1 cellular context compared by ENCODE assay signal in the genomic region with DNA sequence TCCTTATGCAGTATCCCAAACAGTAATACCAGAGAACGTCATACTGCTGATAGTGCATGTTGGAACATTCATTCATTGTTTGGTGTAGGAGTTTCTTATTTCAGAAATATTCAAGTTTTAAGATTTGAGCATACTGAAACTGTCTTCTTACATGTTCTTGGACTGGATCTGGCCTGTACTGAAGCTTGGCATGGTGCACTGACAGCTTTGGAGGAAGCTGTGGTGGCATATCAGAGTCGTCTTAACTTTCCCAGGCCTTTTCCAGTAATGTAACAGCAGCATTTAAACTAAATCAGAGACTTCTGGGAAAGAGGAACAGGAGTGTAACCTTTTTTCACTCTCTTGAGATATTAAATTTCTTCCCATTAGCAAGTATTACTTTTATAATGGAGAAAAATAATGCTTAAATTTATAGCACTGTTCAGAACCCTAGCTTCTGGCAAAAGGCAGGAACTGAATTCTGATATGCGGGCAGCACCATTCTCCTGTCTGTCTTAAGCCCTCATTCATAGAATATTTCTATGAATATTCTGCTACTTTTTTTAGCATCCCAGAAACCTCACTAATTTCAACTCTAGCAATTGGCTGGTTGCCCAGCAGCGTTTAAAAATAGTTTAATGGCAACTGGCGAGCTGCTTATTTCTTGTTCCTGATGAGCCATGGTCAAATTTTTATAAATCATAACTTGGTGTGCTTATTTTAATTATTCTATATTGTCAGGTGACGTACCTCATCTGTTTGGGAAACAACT.
TF ChIP-seq lines count a peak whose summit lies in the region.

No MANE protein-coding gene starts in this region.

TF ChIP-seq in GM12878, 131 proteins besides CTCF, POLR2A, EP300 and RAD21:
- TF ChIP-seq MEF2A (IDR thresholded peaks at IDR 0.05; ENCODE audit: insufficient read depth, low read depth, low read length) (peak; percentile 72; the same call in 1 of the 2 replicates), IKZF2 (IDR thresholded peaks at IDR 0.05) (no peak), ZBED1 (IDR thresholded peaks at IDR 0.05; ENCODE audit: borderline replicate concordance) (no peak), EGR1 (IDR thresholded peaks at IDR 0.05; ENCODE audit: borderline replicate concordance in 1 of 2, low read depth in 2 of 2, low read length in 2 of 2) (no peak), RCOR1 (conservative IDR thresholded peaks at IDR 0.05; ENCODE audit: low read depth, low read length) (no peak), NFIC (IDR thresholded peaks at IDR 0.05; ENCODE audit: low read depth, low read length) (no peak), ZNF24 (IDR thresholded peaks at IDR 0.05) (no peak)
